20 cellular contexts compared by ENCODE assay signal in genomic region chr2:237507478-237507877, GRCh38. TPM values are rescaled to one million over a fixed set of nuclear protein-coding genes. Genes with fewer than 3 reads are reported as not detected.
A peak's percentile ranks its signal among the peaks of the same experiment; 100 is the strongest.
DNase-seq lines count a peak whose midpoint lies in the region; ATAC-seq and TF ChIP-seq lines count a peak whose summit lies in the region.
"Had no signal": no experiment of that assay in that cellular context is flagged by ENCODE, and none has a peak within 500 bp of the region (broad histone marks: within the 10 kb centered on the region; RNA-seq: fewer than 3 reads in every experiment).

No MANE protein-coding gene starts in this region.

- TF ChIP-seq CTCF in HEK293 (tag by site-specific recombination; IDR thresholded peaks at IDR 0.05) (no peak), PC-3 (conservative IDR thresholded peaks at IDR 0.05; ENCODE audit: low read depth, low read length) (no peak), stomach (IDR thresholded peaks at IDR 0.05) (no peak), left ventricle myocardium inferior (IDR thresholded peaks at IDR 0.05; ENCODE audit: borderline replicate concordance) (no peak), chondrocyte (IDR thresholded peaks at IDR 0.05) (no peak)

- intact Hi-C loops in PC-3 (cut with micrococcal nuclease): no loop called here
- intact Hi-C loops in stomach (cut with DNase I; ENCODE audit: low total_unique reads): no loop called here
- intact Hi-C loops in left ventricle myocardium inferior (cut with micrococcal nuclease): no loop called here

- POLR2A ChIA-PET in HEK293 (lab: Yijun Ruan, JAX): no interaction called here
- POLR2A ChIA-PET in PC-3 (lab: Charles Lee; ENCODE audit: unreplicated experiment): no interaction called here

- H3K9me3 ChIP-seq in HEK293 (ENCODE audit: control insufficient read depth, insufficient read depth, low read depth, low read length) (no peaks in the 10 kb centered on the region), PC-3 (ENCODE audit: low read length) (no peaks in the 10 kb centered on the region), stomach (no peaks in the 10 kb centered on the region), left ventricle myocardium inferior (replicated peaks) (no peaks in the 10 kb centered on the region)
- H3K9me3 ChIP-seq: Peyer's patch had no signal

- H3K9me3 Mint-ChIP-seq in chondrocyte (ENCODE audit: low read depth): no peaks in the 10 kb centered on the region
- H3K9me3 Mint-ChIP-seq: CD4-positive, alpha-beta memory T cell had no signal

- H3K9ac ChIP-seq in PC-3 (ENCODE audit: low read length): no peak overlapping the region

- no peaks in the 10 kb centered on the region for H3K36me3 ChIP-seq in HEK293 (ENCODE audit: control insufficient read depth in 2 of 2, insufficient read depth in 1 of 2, low read length in 2 of 2)
- peaks cover 78% of the 10 kb centered on the region for H3K36me3 ChIP-seq in PC-3 (ENCODE audit: low read depth, low read length)
- H3K36me3 ChIP-seq in stomach: peaks cover 5 to 48% (median 22%) of the 10 kb centered on the region in 4 donors
- peaks cover 13% of the 10 kb centered on the region for H3K36me3 ChIP-seq in left ventricle myocardium inferior
- H3K36me3 ChIP-seq: Peyer's patch had no signal

- no TSS peak for BruUV-seq in PC-3 (replicated peaks; lab: Mats Ljungman, UMichigan)

- H3K79me2 ChIP-seq in PC-3 (ENCODE audit: low read length): peaks cover 80% of the 10 kb centered on the region

- no peak for ATAC-seq in PC-3

- H3K9me2 ChIP-seq in PC-3 (replicated peaks; ENCODE audit: low read length): no peaks in the 10 kb centered on the region

- H3K27me3 ChIP-seq in PC-3 (ENCODE audit: low read length) (no peaks in the 10 kb centered on the region), stomach (no peaks in the 10 kb centered on the region), left ventricle myocardium inferior (ENCODE audit: low read depth) (no peaks in the 10 kb centered on the region)
- H3K27me3 ChIP-seq: Peyer's patch had no signal

- no peaks in the 10 kb centered on the region for H3K4me1 ChIP-seq in HEK293 (ENCODE audit: control insufficient read depth, insufficient read depth, low read length)
- peaks cover 13% of the 10 kb centered on the region for H3K4me1 ChIP-seq in PC-3 (ENCODE audit: insufficient read depth, low read length)
- H3K4me1 ChIP-seq in stomach: peaks cover 67 to 90% (median 79%) of the 10 kb centered on the region in 4 donors
- peaks cover 61% of the 10 kb centered on the region for H3K4me1 ChIP-seq in left ventricle myocardium inferior

- no peaks in the 10 kb centered on the region for H3K36me3 Mint-ChIP-seq in chondrocyte (ENCODE audit: low read depth)
- H3K36me3 Mint-ChIP-seq: CD4-positive, alpha-beta memory T cell had no signal

- H3F3A ChIP-seq in PC-3 (ENCODE audit: low read length, unreplicated experiment): peaks cover 5% of the 10 kb centered on the region

- CTCF ChIA-PET in HEK293 (lab: Yijun Ruan, JAX): interaction anchor here (0.7 to 11.8 kb wide), 5 partner anchors 63 to 354 kb away, joined by 3 to 256 read pairs (median 3); no protein-coding TSS in a partner anchor
- CTCF ChIA-PET in PC-3 (lab: Charles Lee): interaction anchor here (0.8 kb wide), 1 partner anchor 37 kb away, joined by 3 read pairs; no protein-coding TSS in a partner anchor

- DNase-seq in PC-3 (no peak), left kidney (ENCODE audit: low read depth, low spot score) (peak; percentile 68), stomach (no peak), left ventricle myocardium inferior (no peak), NCI-H82 treated with DMSO at 0.1 percent for 48 hours (lab: John Stamatoyannopoulos, UW; ENCODE audit: unreplicated experiment) (no peak), chondrocyte (ENCODE audit: low spot score) (no peak)
- DNase-seq: Calu3; CD4-positive, alpha-beta memory T cell; DMS53; KG1; NCI-H1436; NCI-H2029; NCI-H2171; NCI-H774; Peyer's patch; Right ventricle myocardium superior had no signal

- no peak for TF ChIP-seq EP300 in stomach (IDR thresholded peaks at IDR 0.05)

- no peak for TF ChIP-seq POLR2A in stomach (IDR thresholded peaks at IDR 0.05)

- H3K27me3 Mint-ChIP-seq in chondrocyte (ENCODE audit: low read depth): no peaks in the 10 kb centered on the region

- no peak overlapping the region for H3K4me2 ChIP-seq in PC-3 (ENCODE audit: low read length)

- peaks cover 5% of the 10 kb centered on the region for H3K4me1 Mint-ChIP-seq in chondrocyte (ENCODE audit: low read depth)
- H3K4me1 Mint-ChIP-seq: CD4-positive, alpha-beta memory T cell had no signal

- H3K27ac ChIP-seq in HEK293 (ENCODE audit: extremely low read depth, low read depth, low read length) (no peak overlapping the region), PC-3 (ENCODE audit: low read length) (peak overlapping the region; percentile 28), stomach (peak overlapping the region in 3 of 5 donors; percentile 64 to 94 (median 82)), left ventricle myocardium inferior (replicated peaks) (no peak overlapping the region)
- H3K27ac ChIP-seq: Peyer's patch had no signal

- WGBS in stomach, 5 donors: 75 to 87% (median 84%) methylated on average over 7 of the region's 7 CpGs

- no peaks in the 10 kb centered on the region for H4K20me1 ChIP-seq in PC-3 (ENCODE audit: low read length)

- H2AFZ ChIP-seq in PC-3 (ENCODE audit: low read length): no peak overlapping the region

- no peak overlapping the region for H3K27ac Mint-ChIP-seq in chondrocyte (ENCODE audit: unreplicated experiment)
- H3K27ac Mint-ChIP-seq: CD4-positive, alpha-beta memory T cell had no signal

- H3K4me3 ChIP-seq in HEK293 (ENCODE audit: low read depth, low read length) (no peak overlapping the region), PC-3 (ENCODE audit: low read length) (no peak overlapping the region), stomach (no peak overlapping the region), left ventricle myocardium inferior (no peak overlapping the region)
- H3K4me3 ChIP-seq: Peyer's patch had no signal

- H3K4me3 Mint-ChIP-seq in chondrocyte (ENCODE audit: unreplicated experiment): no peak overlapping the region
- H3K4me3 Mint-ChIP-seq: CD4-positive, alpha-beta memory T cell had no signal

TF ChIP-seq in HEK293, 187 proteins besides CTCF, POLR2A, EP300 and RAD21:
- TF ChIP-seq ZIC2 (tag by site-specific recombination; IDR thresholded peaks at IDR 0.05) (peak; percentile 77), ZNF692 (tag by site-specific recombination; IDR thresholded peaks at IDR 0.05) (no peak), ZNF747 (tag by site-specific recombination; IDR thresholded peaks at IDR 0.05) (no peak)
- TF ChIP-seq, protein P1, sequence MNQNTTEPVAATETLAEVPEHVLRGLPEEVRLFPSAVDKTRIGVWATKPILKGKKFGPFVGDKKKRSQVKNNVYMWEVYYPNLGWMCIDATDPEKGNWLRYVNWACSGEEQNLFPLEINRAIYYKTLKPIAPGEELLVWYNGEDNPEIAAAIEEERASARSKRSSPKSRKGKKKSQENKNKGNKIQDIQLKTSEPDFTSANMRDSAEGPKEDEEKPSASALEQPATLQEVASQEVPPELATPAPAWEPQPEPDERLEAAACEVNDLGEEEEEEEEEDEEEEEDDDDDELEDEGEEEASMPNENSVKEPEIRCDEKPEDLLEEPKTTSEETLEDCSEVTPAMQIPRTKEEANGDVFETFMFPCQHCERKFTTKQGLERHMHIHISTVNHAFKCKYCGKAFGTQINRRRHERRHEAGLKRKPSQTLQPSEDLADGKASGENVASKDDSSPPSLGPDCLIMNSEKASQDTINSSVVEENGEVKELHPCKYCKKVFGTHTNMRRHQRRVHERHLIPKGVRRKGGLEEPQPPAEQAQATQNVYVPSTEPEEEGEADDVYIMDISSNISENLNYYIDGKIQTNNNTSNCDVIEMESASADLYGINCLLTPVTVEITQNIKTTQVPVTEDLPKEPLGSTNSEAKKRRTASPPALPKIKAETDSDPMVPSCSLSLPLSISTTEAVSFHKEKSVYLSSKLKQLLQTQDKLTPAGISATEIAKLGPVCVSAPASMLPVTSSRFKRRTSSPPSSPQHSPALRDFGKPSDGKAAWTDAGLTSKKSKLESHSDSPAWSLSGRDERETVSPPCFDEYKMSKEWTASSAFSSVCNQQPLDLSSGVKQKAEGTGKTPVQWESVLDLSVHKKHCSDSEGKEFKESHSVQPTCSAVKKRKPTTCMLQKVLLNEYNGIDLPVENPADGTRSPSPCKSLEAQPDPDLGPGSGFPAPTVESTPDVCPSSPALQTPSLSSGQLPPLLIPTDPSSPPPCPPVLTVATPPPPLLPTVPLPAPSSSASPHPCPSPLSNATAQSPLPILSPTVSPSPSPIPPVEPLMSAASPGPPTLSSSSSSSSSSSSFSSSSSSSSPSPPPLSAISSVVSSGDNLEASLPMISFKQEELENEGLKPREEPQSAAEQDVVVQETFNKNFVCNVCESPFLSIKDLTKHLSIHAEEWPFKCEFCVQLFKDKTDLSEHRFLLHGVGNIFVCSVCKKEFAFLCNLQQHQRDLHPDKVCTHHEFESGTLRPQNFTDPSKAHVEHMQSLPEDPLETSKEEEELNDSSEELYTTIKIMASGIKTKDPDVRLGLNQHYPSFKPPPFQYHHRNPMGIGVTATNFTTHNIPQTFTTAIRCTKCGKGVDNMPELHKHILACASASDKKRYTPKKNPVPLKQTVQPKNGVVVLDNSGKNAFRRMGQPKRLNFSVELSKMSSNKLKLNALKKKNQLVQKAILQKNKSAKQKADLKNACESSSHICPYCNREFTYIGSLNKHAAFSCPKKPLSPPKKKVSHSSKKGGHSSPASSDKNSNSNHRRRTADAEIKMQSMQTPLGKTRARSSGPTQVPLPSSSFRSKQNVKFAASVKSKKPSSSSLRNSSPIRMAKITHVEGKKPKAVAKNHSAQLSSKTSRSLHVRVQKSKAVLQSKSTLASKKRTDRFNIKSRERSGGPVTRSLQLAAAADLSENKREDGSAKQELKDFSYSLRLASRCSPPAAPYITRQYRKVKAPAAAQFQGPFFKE (tag by site-specific recombination; IDR thresholded peaks at IDR 0.05; ENCODE audit: borderline replicate concordance): no peak

RNA-seq across cellular contexts. Expression of gene MLPH, which starts 20.4 kb away (rescaled TPM):
- total RNA-seq in PC-3 (2014; rRNA removed) (201 and 270 TPM in 2 replicates), stomach (100 to 1,000 TPM; 182 to 657 (median 436) TPM), left ventricle myocardium inferior (73.5 TPM), chondrocyte (3.7 to 6.1 TPM (median 5.6 TPM) in 3 replicates)
- 100 to 1,000 TPM in 1 of 3 donors, 10 to 100 TPM in 2; 61.3 to 308 (median 72.6) TPM for polyA plus RNA-seq in stomach
- total RNA-seq: CD4-positive, alpha-beta memory T cell had no signal
- polyA plus RNA-seq: CD4-positive, alpha-beta memory T cell had no signal

RNA-seq across cellular contexts. Expression of gene PRLH, which starts 58.9 kb away (rescaled TPM):
- total RNA-seq in PC-3 (2014; rRNA removed) (not detected in 2 replicates), stomach (not detected), left ventricle myocardium inferior (not detected), chondrocyte (not detected in 3 replicates)
- polyA plus RNA-seq in stomach: not detected
- total RNA-seq: Calu3; CD4-positive, alpha-beta memory T cell; H1; NCI-H460; Peyer's patch; Right ventricle myocardium superior had no signal
- polyA plus RNA-seq: BJ; CD4-positive, alpha-beta memory T cell; H1 had no signal

Comparison
In these comparisons a context has a peak if more than half of its experiments do, and no peak if none do; other contexts are left out.
1. H3K27ac ChIP-seq: peak in PC-3 (single experiment) and stomach (3 of 5); none in HEK293 (single experiment) and left ventricle myocardium inferior (single experiment).
2. RNA of gene MLPH, which starts 20.4 kb away (total RNA-seq): 182 to 657 TPM in stomach, 201 to 270 TPM in PC-3 and 73.5 TPM in left ventricle myocardium inferior (single experiment); 3.7 to 6.1 TPM in chondrocyte; every median in the first group is over 10 times any median in the second.